In genomic region chr5:116557669-116558271, GRCh38 we compare ENCODE assay signal across 9 cellular contexts. TPM values are rescaled to one million over a fixed set of nuclear protein-coding genes. Genes with fewer than 3 reads are reported as not detected.
A peak's percentile ranks its signal among the peaks of the same experiment; 100 is the strongest.
DNase-seq lines count a peak whose midpoint lies in the region; ATAC-seq, FAIRE-seq and TF ChIP-seq lines count a peak whose summit lies in the region.
"Had no signal": no experiment of that assay in that cellular context is flagged by ENCODE, and none has a peak within 500 bp of the region (broad histone marks: within the 10 kb centered on the region; RNA-seq: fewer than 3 reads in every experiment).

No MANE protein-coding gene starts in this region.

- no peak overlapping the region for H2AFZ ChIP-seq in GM23338
- no peak overlapping the region for H2AFZ ChIP-seq in SK-N-SH (ENCODE audit: low read depth)

- no peak overlapping the region for H3K27ac Mint-ChIP-seq in GM23338
- no peak overlapping the region for H3K27ac Mint-ChIP-seq in T-helper 2 cell treated with Interferon-gamma antibody and Interleukin-4, amounts not matched to agents 5 μg/mL and 100 μg/mL, for 36 hours

- H3K27me3 ChIP-seq in GM23338 (ENCODE audit: insufficient read depth) (no peaks in the 10 kb centered on the region), SK-N-SH (ENCODE audit: insufficient read depth) (no peaks in the 10 kb centered on the region), ovary (no peaks in the 10 kb centered on the region)

- DNase-seq in COR-L47 (lab: John Stamatoyannopoulos, UW) (peak; percentile 33), GM23338 (ENCODE audit: low spot score) (peak; percentile 65), SK-N-SH (peak; percentile 38), ovary (no peak)
- no peak for DNase-seq in activated naive CD4-positive, alpha-beta T cell treated with anti-CD3 and anti-CD28 coated beads, Interleukin-2, amount 50 U/mL, for 16 hours
- no peak for DNase-seq in T-helper 2 cell treated with Interferon-gamma antibody and Interleukin-4, amounts not matched to agents 5 μg/mL and 100 μg/mL, for 36 hours (ENCODE audit: low spot score)

- H3K9me3 ChIP-seq in SK-N-SH (no peaks in the 10 kb centered on the region), ovary (no peaks in the 10 kb centered on the region)

- WGBS in SK-N-SH (ENCODE audit: low lambda C conversion rate), result 39% methylated on average over 5 of the region's 5 CpGs
- 42 to 53% (median 47%) methylated on average over 5 of the region's 5 CpGs for WGBS in ovary, 3 donors

- no peaks in the 10 kb centered on the region; the same call in 2 of the 3 replicates for H3K36me3 Mint-ChIP-seq in GM23338 (ENCODE audit: low read depth)
- H3K36me3 Mint-ChIP-seq in T-helper 2 cell treated with Interferon-gamma antibody and Interleukin-4, amounts not matched to agents 5 μg/mL and 100 μg/mL, for 36 hours (ENCODE audit: low read depth), result no peaks in the 10 kb centered on the region

- H3K27me3 Mint-ChIP-seq in GM23338 (ENCODE audit: insufficient read depth, low read depth, poor library complexity), result peaks cover 7% of the 10 kb centered on the region
- peaks cover 2% of the 10 kb centered on the region for H3K27me3 Mint-ChIP-seq in T-helper 2 cell treated with Interferon-gamma antibody and Interleukin-4, amounts not matched to agents 5 μg/mL and 100 μg/mL, for 36 hours (ENCODE audit: low read depth)

- TF ChIP-seq EP300 in SK-N-SH (IDR thresholded peaks at IDR 0.05; ENCODE audit: borderline replicate concordance in 1 of 2, low read depth in 1 of 2, low read length in 1 of 2), result no peak
- TF ChIP-seq EP300 in ovary (IDR thresholded peaks at IDR 0.05), result no peak

- no peak overlapping the region for H3K9ac ChIP-seq in SK-N-SH

- FAIRE-seq in islet of Langerhans (lab: Jason Lieb, UNC), result peak; percentile 68

- peaks cover 82% of the 10 kb centered on the region for H3K4me1 Mint-ChIP-seq in GM23338
- H3K4me1 Mint-ChIP-seq in T-helper 2 cell treated with Interferon-gamma antibody and Interleukin-4, amounts not matched to agents 5 μg/mL and 100 μg/mL, for 36 hours (ENCODE audit: low read depth), result peaks cover 2% of the 10 kb centered on the region

- peak; percentile 66 to 79 for TF ChIP-seq CTCF in GM23338 (conservative IDR thresholded peaks at IDR 0.05; ENCODE audit: low read depth in 2 of 2)
- TF ChIP-seq CTCF in SK-N-SH (IDR thresholded peaks at IDR 0.05), result peak; percentile 66
- peak in 1 of 3 donors; percentile 18 for TF ChIP-seq CTCF in ovary (IDR thresholded peaks at IDR 0.05)

- POLR2A ChIA-PET in SK-N-SH (lab: Yijun Ruan, JAX), result no interaction called here

- ATAC-seq in GM23338, result no peak
- no peak for ATAC-seq in GM21737 (IDR thresholded peaks at IDR 0.05; ENCODE audit: unreplicated experiment)

- no peak for TF ChIP-seq POLR2A in ovary (IDR thresholded peaks at IDR 0.05)

- TF ChIP-seq RAD21 in SK-N-SH (IDR thresholded peaks at IDR 0.05; ENCODE audit: low read length), result peak; percentile 70

- H3K4me1 ChIP-seq in GM23338 (ENCODE audit: insufficient read depth) (peaks cover 92% of the 10 kb centered on the region), SK-N-SH (ENCODE audit: control insufficient read depth in 1 of 2, insufficient read depth in 2 of 2, low read depth in 1 of 2, low read length in 1 of 2) (peaks cover 0 to 4% of the 10 kb centered on the region in 2 experiments; a peak in 2 of 4 replicates), ovary (ENCODE audit: insufficient read depth) (peaks cover 4% of the 10 kb centered on the region)

- no peak overlapping the region for H3K4me3 Mint-ChIP-seq in GM23338
- no peak overlapping the region for H3K4me3 Mint-ChIP-seq in T-helper 2 cell treated with Interferon-gamma antibody and Interleukin-4, amounts not matched to agents 5 μg/mL and 100 μg/mL, for 36 hours

- H3K4me3 ChIP-seq in GM23338 (no peak overlapping the region; the same call in 1 of the 2 replicates), SK-N-SH (ENCODE audit: low read depth in 2 of 2, low read length in 1 of 2) (no peak overlapping the region), ovary (no peak overlapping the region)

- intact Hi-C loops in ovary (cut with DNase I), result no loop called here

- H3K36me3 ChIP-seq in GM23338 (ENCODE audit: insufficient read depth) (no peaks in the 10 kb centered on the region; the same call in 1 of the 2 replicates), SK-N-SH (replicated peaks in 1 of 2; ENCODE audit: control insufficient read depth in 1 of 2, insufficient read depth in 2 of 2, low read length in 1 of 2) (no peaks in the 10 kb centered on the region), ovary (no peaks in the 10 kb centered on the region)

- peaks cover 99% of the 10 kb centered on the region for H3K79me2 ChIP-seq in GM23338 (replicated peaks; ENCODE audit: insufficient read depth)
- H3K79me2 ChIP-seq in SK-N-SH (ENCODE audit: insufficient read depth), result no peaks in the 10 kb centered on the region

- H3F3A ChIP-seq in GM23338 (replicated peaks; ENCODE audit: low read depth) (peaks cover 3% of the 10 kb centered on the region; the same call in 1 of the 2 replicates), SK-N-SH (replicated peaks; ENCODE audit: insufficient read depth) (no peaks in the 10 kb centered on the region)

- no peaks in the 10 kb centered on the region for H3K9me3 Mint-ChIP-seq in GM23338
- no peaks in the 10 kb centered on the region for H3K9me3 Mint-ChIP-seq in T-helper 2 cell treated with Interferon-gamma antibody and Interleukin-4, amounts not matched to agents 5 μg/mL and 100 μg/mL, for 36 hours

- H3K9me2 ChIP-seq in GM23338 (ENCODE audit: insufficient read depth) (no peaks in the 10 kb centered on the region), SK-N-SH (no peaks in the 10 kb centered on the region)

- CTCF ChIA-PET in SK-N-SH (lab: Yijun Ruan, JAX), result interaction anchor here (0.7 to 6.0 kb wide), 12 partner anchors 9 to 445 kb away, joined by 3 to 46 read pairs (median 4); partner anchors contain the start of gene SEMA6A

- peak overlapping the region; percentile 61; the same call in 1 of the 2 replicates for H3K4me2 ChIP-seq in GM23338
- no peak overlapping the region for H3K4me2 ChIP-seq in SK-N-SH

- H3K27ac ChIP-seq in GM23338 (ENCODE audit: low read depth) (no peak overlapping the region), SK-N-SH (ENCODE audit: low read depth in 2 of 2, low read length in 1 of 2) (no peak overlapping the region), ovary (no peak overlapping the region)
- H3K27ac ChIP-seq: epithelial cell of prostate had no signal

- H4K20me1 ChIP-seq in GM23338 (replicated peaks; ENCODE audit: insufficient read depth) (peaks cover 72% of the 10 kb centered on the region), SK-N-SH (ENCODE audit: insufficient read depth) (no peaks in the 10 kb centered on the region)

TF ChIP-seq in GM23338, 12 proteins besides CTCF, POLR2A, EP300 and RAD21:
- TF ChIP-seq NANOG (IDR thresholded peaks at IDR 0.05; ENCODE audit: borderline replicate concordance) (no peak), ZNF331 (CRISPR knock-in tag; IDR thresholded peaks at IDR 0.05; ENCODE audit: low read depth) (no peak), POLR2AphosphoS5 (IDR thresholded peaks at IDR 0.05; ENCODE audit: low read depth) (no peak)

TF ChIP-seq in SK-N-SH, 30 proteins besides CTCF, POLR2A, EP300 and RAD21:
- no peak for TF ChIP-seq GABPA (IDR thresholded peaks at IDR 0.05; ENCODE audit: low read depth)
- TF ChIP-seq SMC3 (IDR thresholded peaks at IDR 0.05; ENCODE audit: low read depth, low read length), result peak; percentile 28; the same call in 1 of the 2 replicates
TF ChIP-seq in SK-N-SH: peak in this region for 1.

RNA-seq across cellular contexts. Expression of gene SEMA6A, which starts 16.9 kb away (rescaled TPM):
- total RNA-seq in GM23338 (2014; rRNA removed; shearing (Covaris generic)), result 355 and 400 TPM in 2 replicates
- 220 and 233 TPM in 2 replicates for polyA plus RNA-seq in GM23338 (2016; fragmentation: Nextera tagmentation; extraction: Ambion mirVana)
- 0.18 and 0.29 TPM in 2 replicates for polyA plus RNA-seq in SK-N-SH (2012; rRNA removed)
- polyA plus RNA-seq in SK-N-SH (2012; cell fraction: cytosol; rRNA removed), result 0.30 and 0.31 TPM in 2 replicates
- polyA plus RNA-seq in SK-N-SH (2012; cell fraction: nucleus; rRNA removed), result 0.77 and 0.98 TPM in 2 replicates
- 10 to 100 TPM in 5 of 7 donors, 1 to 10 TPM in 2; 5.7 to 57.1 (median 31.0) TPM for total RNA-seq in ovary
- 10 to 100 TPM in 1 of 2 donors, 1 to 10 TPM in 1; 7.5 to 26.3 TPM for polyA plus RNA-seq in ovary

Comparison
In these comparisons a context has a peak if more than half of its experiments do, and no peak if none do; other contexts are left out.
1. DNase-seq: peak in COR-L47 (single experiment), GM23338 (single experiment) and SK-N-SH (single experiment); none in activated naive CD4-positive, alpha-beta T cell treated with anti-CD3 and anti-CD28 coated beads, Interleukin-2, amount 50 U/mL, for 16 hours (single experiment), T-helper 2 cell treated with Interferon-gamma antibody and Interleukin-4, amounts not matched to agents 5 μg/mL and 100 μg/mL, for 36 hours (single experiment) and ovary (0 of 5).